In the genomic region with DNA sequence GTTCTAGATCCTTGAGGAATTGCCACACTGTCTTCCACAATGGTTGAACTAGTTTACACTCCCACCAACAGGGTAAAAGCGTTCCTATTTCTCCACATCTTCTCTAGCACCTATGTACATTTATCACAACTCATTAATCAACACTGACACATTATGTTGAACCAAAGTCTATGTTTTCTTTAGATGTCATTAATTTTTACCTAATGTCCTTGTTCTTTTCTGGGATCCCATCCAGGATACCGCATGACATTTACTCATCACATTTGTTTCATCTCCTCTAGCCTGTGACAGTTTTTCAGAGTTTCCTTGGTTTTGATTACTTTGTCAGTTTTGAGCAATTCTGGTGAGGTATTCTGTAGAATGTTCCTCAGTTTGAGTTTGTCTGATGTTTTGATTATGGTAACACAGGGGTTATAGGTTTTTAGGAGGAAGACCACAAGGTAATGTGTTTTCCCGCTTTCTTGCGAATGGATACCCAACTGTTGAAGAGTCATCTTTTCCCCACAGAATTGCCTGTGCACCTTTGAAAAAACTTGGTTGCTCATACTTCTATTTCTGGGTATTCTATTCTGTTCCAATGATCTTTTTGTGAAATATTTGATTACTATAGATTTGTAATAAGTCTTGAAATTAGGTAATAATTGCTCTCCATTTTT, we compare ENCODE assay signal across 30 cellular contexts. TPM values are rescaled to one million over a fixed set of nuclear protein-coding genes. Genes with fewer than 3 reads are reported as not detected.
DNase-seq lines count a peak whose midpoint lies in the region; ATAC-seq, FAIRE-seq and TF ChIP-seq lines count a peak whose summit lies in the region.
"Had no signal": no experiment of that assay in that cellular context is flagged by ENCODE, and none has a peak within 500 bp of the region (broad histone marks: within the 10 kb centered on the region; RNA-seq: fewer than 3 reads in every experiment).

No MANE protein-coding gene starts in this region.

- TF ChIP-seq POLR2A in Peyer's patch (IDR thresholded peaks at IDR 0.05) = no peak

- peaks cover 2 to 7% of the 10 kb centered on the region in 2 donors for H3K4me1 ChIP-seq in kidney (ENCODE audit: control insufficient read depth in 1 of 2, insufficient read depth in 1 of 2, low read depth in 1 of 2, low read length in 2 of 2)
- H3K4me1 ChIP-seq in Peyer's patch = no peaks in the 10 kb centered on the region
- H3K4me1 ChIP-seq: BLaER1 treated with 17β-estradiol and CSF1 and Interleukin-3, amounts not matched to agents 10 nM and 100 nM had no signal

- no peak overlapping the region for H3K9ac ChIP-seq in kidney (ENCODE audit: low read length in 2 of 2)
- H3K9ac ChIP-seq: BLaER1 treated with 17β-estradiol and CSF1 and Interleukin-3, amounts not matched to agents 10 nM and 100 nM; KMS-11 had no signal

- FAIRE-seq in kidney (lab: Jason Lieb, UNC) = no peak
- FAIRE-seq: GM12892, GM19239 had no signal

- intact Hi-C loops in kidney (cut with DNase I) = no loop called here

- H3K9me3 ChIP-seq in kidney (ENCODE audit: control insufficient read depth in 1 of 2, low read length in 2 of 2) (peaks cover 0 to 2% of the 10 kb centered on the region in 2 donors), Peyer's patch (peaks cover 0 to 3% (median 0%) of the 10 kb centered on the region in 4 donors)

- TF ChIP-seq CTCF in kidney (IDR thresholded peaks at IDR 0.05; ENCODE audit: borderline replicate concordance, extremely low read depth, insufficient read depth) = no peak
- no peak for TF ChIP-seq CTCF in Peyer's patch (IDR thresholded peaks at IDR 0.05)

- no peaks in the 10 kb centered on the region for H3K27me3 ChIP-seq in Peyer's patch
- H3K27me3 ChIP-seq: BLaER1 treated with 17β-estradiol and CSF1 and Interleukin-3, amounts not matched to agents 10 nM and 100 nM had no signal

- H3K4me3 ChIP-seq in kidney (ENCODE audit: low read length in 2 of 2) (peak overlapping the region in 1 of 2 donors; percentile 24), Peyer's patch (no peak overlapping the region)
- H3K4me3 ChIP-seq: BLaER1 treated with 17β-estradiol and CSF1 and Interleukin-3, amounts not matched to agents 10 nM and 100 nM; PC-9 had no signal

- ATAC-seq in HG03521 (IDR thresholded peaks at IDR 0.05; ENCODE audit: unreplicated experiment) = no peak
- ATAC-seq: HCT116 had no signal

- DNase-seq in A172 (ENCODE audit: low spot score) (peak; percentile 57), HK-2 (ENCODE audit: unreplicated experiment) (peak; percentile 7), kidney (no peak), mucosa of gallbladder (ENCODE audit: low spot score) (peak; percentile 46), Peyer's patch (no peak)
- no peak for DNase-seq in stimulated activated CD4-positive, alpha-beta T cell treated with anti-CD3 and anti-CD28 coated beads, Interleukin-2, amount 100 ng/mL, for 48 hours
- DNase-seq: 8988T; AML-193; CD4-positive, alpha-beta T cell; GF-D8; IMR-90; MM.1S; NCI-H1048; NCI-H1417; NCI-H1694 treated with DMSO at 0.1 percent for 48 hours; NCI-H2081; NCI-H2227 treated with DMSO at 0.1 percent for 48 hours; NCI-H526 treated with DMSO at 0.1 percent for 48 hours; SHP77 had no signal

- peak overlapping the region; percentile 13 to 69 for H3K27ac ChIP-seq in kidney (ENCODE audit: low read depth in 2 of 2, low read length in 2 of 2)
- no peak overlapping the region for H3K27ac ChIP-seq in Peyer's patch
- H3K27ac ChIP-seq: BLaER1 treated with 17β-estradiol and CSF1 and Interleukin-3, amounts not matched to agents 10 nM and 100 nM; KMS-11; PC-9; RWPE1 had no signal

- H3K36me3 ChIP-seq in kidney (ENCODE audit: control insufficient read depth in 1 of 2, insufficient read depth in 2 of 2, low read length in 2 of 2) (no peaks in the 10 kb centered on the region), Peyer's patch (no peaks in the 10 kb centered on the region)
- H3K36me3 ChIP-seq: BLaER1 treated with 17β-estradiol and CSF1 and Interleukin-3, amounts not matched to agents 10 nM and 100 nM had no signal

RNA-seq across cellular contexts. Expression of gene UGT1A9, which starts 3.0 kb away (rescaled TPM):
- total RNA-seq in A172 (2014; rRNA removed; shearing (Covaris generic)) = not detected in 2 replicates
- total RNA-seq in kidney (1.4 TPM), mucosa of gallbladder (1.3 TPM), Peyer's patch (10 to 100 TPM in 3 of 4 donors, 1 to 10 TPM in 1; 4.1 to 17.3 (median 14.1) TPM)
- polyA plus RNA-seq in kidney (ENCODE audit: insufficient read depth, low read depth, low replicate concordance) = 414 TPM
- total RNA-seq: CD4-positive, alpha-beta T cell; IMR-90; NCI-H460; PC-9; SK-MEL-5 had no signal
- polyA plus RNA-seq: IMR-90 had no signal

RNA-seq across cellular contexts. Expression of gene UGT1A7, which starts 13.0 kb away (rescaled TPM):
- not detected in 2 replicates for total RNA-seq in A172 (2014; rRNA removed; shearing (Covaris generic))
- total RNA-seq in kidney (0.35 TPM), mucosa of gallbladder (2.2 TPM), Peyer's patch (10 to 100 TPM in 3 of 4 donors, 1 to 10 TPM in 1; 8.3 to 33.9 (median 25.0) TPM)
- polyA plus RNA-seq in kidney (ENCODE audit: insufficient read depth, low read depth, low replicate concordance) = 1.3 TPM
- total RNA-seq: CD4-positive, alpha-beta T cell; H4; IMR-90; NCI-H460; SK-MEL-5 had no signal
- polyA plus RNA-seq: IMR-90 had no signal

RNA-seq across cellular contexts. Expression of gene UGT1A6, which starts 24.0 kb away (rescaled TPM):
- 0.05 TPM in 1 of 2 replicates, not detected in the other for total RNA-seq in A172 (2014; rRNA removed; shearing (Covaris generic))
- 43.7 TPM for total RNA-seq in kidney
- 110 TPM for polyA plus RNA-seq in kidney (ENCODE audit: insufficient read depth, low read depth, low replicate concordance)
- 6.3 TPM for total RNA-seq in mucosa of gallbladder
- total RNA-seq in Peyer's patch = 10 to 100 TPM in 3 of 4 donors, not detected in 1; 37.7 to 57.4 (median 46.0) TPM
- total RNA-seq: CD4-positive, alpha-beta T cell; IMR-90; NCI-H460; SK-MEL-5 had no signal
- polyA plus RNA-seq: IMR-90 had no signal

RNA-seq across cellular contexts. Expression of gene UGT1A10, which starts 32.5 kb away (rescaled TPM):
- total RNA-seq in A172 (2014; rRNA removed; shearing (Covaris generic)) = not detected in 2 replicates
- total RNA-seq in kidney = not detected
- polyA plus RNA-seq in kidney (ENCODE audit: insufficient read depth, low read depth, low replicate concordance) = 6.6 TPM
- total RNA-seq in mucosa of gallbladder = 47.5 TPM
- 100 to 1,000 TPM in 1 of 4 donors, 10 to 100 TPM in 3; 19.0 to 168 (median 71.8) TPM for total RNA-seq in Peyer's patch
- total RNA-seq: CD4-positive, alpha-beta T cell; H4; IMR-90; NCI-H460; PC-9; SK-MEL-5 had no signal
- polyA plus RNA-seq: IMR-90 had no signal

RNA-seq across cellular contexts. Expression of gene UGT1A5, which starts 44.0 kb away (rescaled TPM):
- not detected in 2 replicates for total RNA-seq in A172 (2014; rRNA removed; shearing (Covaris generic))
- 2.1 TPM for total RNA-seq in kidney
- polyA plus RNA-seq in kidney (ENCODE audit: insufficient read depth, low read depth, low replicate concordance) = not detected
- total RNA-seq in mucosa of gallbladder = 2.0 TPM
- 10 to 100 TPM in 2 of 4 donors, 1 to 10 TPM in 1, not detected in 1; 7.2 to 24.2 (median 15.0) TPM for total RNA-seq in Peyer's patch
- total RNA-seq: CD4-positive, alpha-beta T cell; H4; IMR-90; NCI-H460; SK-MEL-5 had no signal
- polyA plus RNA-seq: IMR-90 had no signal

Comparison
In these comparisons a context has a peak if more than half of its experiments do, and no peak if none do; other contexts are left out.
1. DNase-seq: peak in A172 (single experiment), HK-2 (single experiment) and mucosa of gallbladder (single experiment); none in kidney (single experiment), Peyer's patch (0 of 3) and stimulated activated CD4-positive, alpha-beta T cell treated with anti-CD3 and anti-CD28 coated beads, Interleukin-2, amount 100 ng/mL, for 48 hours (0 of 2).
2. H3K27ac ChIP-seq: peak in kidney (2 of 2); none in Peyer's patch (0 of 4).